8 cellular contexts compared by ENCODE assay signal in genomic region chr12:49089831-49090773, GRCh38. TPM values are rescaled to one million over a fixed set of nuclear protein-coding genes. Genes with fewer than 3 reads are reported as not detected.
DNase-seq lines count a peak whose midpoint lies in the region; ATAC-seq and TF ChIP-seq lines count a peak whose summit lies in the region.

No MANE protein-coding gene starts in this region.

- H3K9me3 ChIP-seq in mesodermal cell (ENCODE audit: control insufficient read depth, low read length) (no peaks in the 10 kb centered on the region), upper lobe of right lung (no peaks in the 10 kb centered on the region)

- intact Hi-C loops in upper lobe of right lung (cut with DNase I), result no loop called here

- H3K27ac Mint-ChIP-seq in T-helper 1 cell treated with Interleukin-12 subunit alpha and Interleukin-12 subunit beta and Interleukin-4 antibody, amounts not matched to agents 30 μg/mL and 1 μg/mL, for 36 hours, result peak overlapping the region; percentile 65

- peak; percentile 7 for TF ChIP-seq CTCF in upper lobe of right lung (IDR thresholded peaks at IDR 0.05)

- peak; percentile 57 for DNase-seq in activated T-cell treated with anti-CD3 and anti-CD28 coated beads, Interleukin-2, amount 50 U/mL, for 1 hour
- DNase-seq in activated T-cell treated with anti-CD3 and anti-CD28 coated beads for 4 hours, result no peak
- peak; percentile 78 for DNase-seq in ecto neural progenitor cell (ENCODE audit: low spot score)
- DNase-seq in upper lobe of right lung, result peak; percentile 71

- H3K36me3 ChIP-seq in mesodermal cell (ENCODE audit: control insufficient read depth, insufficient read depth, low read length) (no peaks in the 10 kb centered on the region), upper lobe of right lung (no peaks in the 10 kb centered on the region)

- H3K4me1 ChIP-seq in mesodermal cell (ENCODE audit: control insufficient read depth, insufficient read depth, low read length, poor library complexity, severe bottlenecking), result peaks cover 25% of the 10 kb centered on the region
- H3K4me1 ChIP-seq in upper lobe of right lung, result peaks cover 57% of the 10 kb centered on the region

- H3K9me3 Mint-ChIP-seq in T-helper 1 cell treated with Interleukin-12 subunit alpha and Interleukin-12 subunit beta and Interleukin-4 antibody, amounts not matched to agents 30 μg/mL and 1 μg/mL, for 36 hours, result no peaks in the 10 kb centered on the region

- 7 to 8% methylated on average over 74 to 81 of the region's 87 CpGs for WGBS in mesodermal cell (ENCODE audit: insufficient coverage in 2 of 2), 2 experiments

- H3K27me3 Mint-ChIP-seq in T-helper 1 cell treated with Interleukin-12 subunit alpha and Interleukin-12 subunit beta and Interleukin-4 antibody, amounts not matched to agents 30 μg/mL and 1 μg/mL, for 36 hours (ENCODE audit: low read depth), result peaks cover 58% of the 10 kb centered on the region

- H3K4me3 ChIP-seq in mesodermal cell (ENCODE audit: extremely low read depth, insufficient read depth, low read length, poor library complexity, severe bottlenecking), result peak overlapping the region; percentile 26
- H3K4me3 ChIP-seq in upper lobe of right lung, result peak overlapping the region; percentile 37

- peaks cover 58% of the 10 kb centered on the region for H3K27me3 ChIP-seq in upper lobe of right lung

- H3K4me1 Mint-ChIP-seq in T-helper 1 cell treated with Interleukin-12 subunit alpha and Interleukin-12 subunit beta and Interleukin-4 antibody, amounts not matched to agents 30 μg/mL and 1 μg/mL, for 36 hours (ENCODE audit: low read depth), result peaks cover 51% of the 10 kb centered on the region

- H3K27ac ChIP-seq in mesodermal cell (ENCODE audit: low read depth, low read length, severe bottlenecking), result no peak overlapping the region
- H3K27ac ChIP-seq in upper lobe of right lung, result no peak overlapping the region

- peak overlapping the region; percentile 81 for H3K4me3 Mint-ChIP-seq in T-helper 1 cell treated with Interleukin-12 subunit alpha and Interleukin-12 subunit beta and Interleukin-4 antibody, amounts not matched to agents 30 μg/mL and 1 μg/mL, for 36 hours

- ATAC-seq in upper lobe of right lung (peak; percentile 1), HG03135 (IDR thresholded peaks at IDR 0.05; ENCODE audit: unreplicated experiment) (no peak), HG02623 (IDR thresholded peaks at IDR 0.05; ENCODE audit: unreplicated experiment) (no peak)

- peaks cover 3% of the 10 kb centered on the region for H3K36me3 Mint-ChIP-seq in T-helper 1 cell treated with Interleukin-12 subunit alpha and Interleukin-12 subunit beta and Interleukin-4 antibody, amounts not matched to agents 30 μg/mL and 1 μg/mL, for 36 hours (ENCODE audit: low read depth)

RNA-seq across cellular contexts. Expression of gene DHH, which starts 4.5 kb away (rescaled TPM):
- 0.11 TPM for polyA plus RNA-seq in mesodermal cell (2013, experiment 1 of 2)
- polyA plus RNA-seq in mesodermal cell (2013, experiment 2 of 2), result 0.25 TPM
- 2.1 TPM for total RNA-seq in upper lobe of right lung

RNA-seq across cellular contexts. Expression of gene RHEBL1, which starts 20.3 kb away (rescaled TPM):
- 4.6 TPM for polyA plus RNA-seq in mesodermal cell (2013, experiment 1 of 2)
- 4.5 TPM for polyA plus RNA-seq in mesodermal cell (2013, experiment 2 of 2)
- 1.1 TPM for total RNA-seq in upper lobe of right lung

RNA-seq across cellular contexts. Expression of gene LMBR1L, which starts 20.5 kb away (rescaled TPM):
- polyA plus RNA-seq in mesodermal cell (2013, experiment 1 of 2), result 84.0 TPM
- 67.7 TPM for polyA plus RNA-seq in mesodermal cell (2013, experiment 2 of 2)
- total RNA-seq in upper lobe of right lung, result 54.3 TPM

RNA-seq across cellular contexts. Expression of gene KMT2D, which starts 29.5 kb away (rescaled TPM):
- 37.0 TPM for polyA plus RNA-seq in mesodermal cell (2013, experiment 1 of 2)
- 20.3 TPM for polyA plus RNA-seq in mesodermal cell (2013, experiment 2 of 2)
- total RNA-seq in upper lobe of right lung, result 102 TPM

RNA-seq across cellular contexts. Expression of gene TUBA1B, which starts 41.1 kb away (rescaled TPM):
- polyA plus RNA-seq in mesodermal cell (2013, experiment 1 of 2), result 2,326 TPM
- 2,085 TPM for polyA plus RNA-seq in mesodermal cell (2013, experiment 2 of 2)
- total RNA-seq in upper lobe of right lung, result 440 TPM
